Comparison of ENCODE assay signal across 8 cellular contexts in genomic region chr7:33895025-33895804, GRCh38. TPM values are rescaled to one million over a fixed set of nuclear protein-coding genes. Genes with fewer than 3 reads are reported as not detected.
A peak's percentile ranks its signal among the peaks of the same experiment; 100 is the strongest.
DNase-seq lines count a peak whose midpoint lies in the region; ATAC-seq, FAIRE-seq and TF ChIP-seq lines count a peak whose summit lies in the region.

No MANE protein-coding gene starts in this region.

- TF ChIP-seq CTCF in HepG2 (CRISPR knock-in tag; IDR thresholded peaks at IDR 0.05): peak; percentile 89

- peaks cover 2 to 42% of the 10 kb centered on the region in 2 experiments; a peak in 2 of 5 replicates for H3K27me3 ChIP-seq in HepG2 (ENCODE audit: control insufficient read depth in 1 of 2, insufficient read depth in 2 of 2, low read length in 2 of 2)

- no peak for TF ChIP-seq POLR2A in HepG2 (IDR thresholded peaks at IDR 0.05; ENCODE audit: insufficient read depth in 1 of 2, low read depth in 2 of 2, low read length in 2 of 2)

- H3K4me3 Mint-ChIP-seq in central memory CD8-positive, alpha-beta T cell: no peak overlapping the region

- H2AFZ ChIP-seq in HepG2 (ENCODE audit: low read length): no peak overlapping the region

- in situ Hi-C loops in HepG2 (cut with HindIII; ENCODE audit: extremely low pct_ligation_motif_present, low pct_unique_long_range_greater_than_20kb): no loop called here

- peaks cover 8% of the 10 kb centered on the region for H3K4me1 Mint-ChIP-seq in central memory CD8-positive, alpha-beta T cell

- DNase-seq in AML-193 (lab: John Stamatoyannopoulos, UW): peak; percentile 29 to 42
- DNase-seq in NCI-H345 treated with DMSO at 0.1 percent for 48 hours (lab: John Stamatoyannopoulos, UW; ENCODE audit: unreplicated experiment): peak; percentile 71
- DNase-seq in activated CD4-positive, alpha-beta T cell treated with anti-CD3 and anti-CD28 coated beads for 24 hours (ENCODE audit: low read depth in 2 of 2): peak; percentile 36 to 73
- peak; percentile 50 to 53 for DNase-seq in central memory CD8-positive, alpha-beta T cell (ENCODE audit: low spot score in 2 of 2)
- peak; percentile 41 for DNase-seq in HepG2 (ENCODE audit: low spot score)
- DNase-seq in stimulated activated CD4-positive, alpha-beta T cell treated with anti-CD3 and anti-CD28 coated beads, Interleukin-4, amount 100 ng/mL, for 4 hours: peak; percentile 50 to 68

- H3K4me1 ChIP-seq in HepG2 (ENCODE audit: insufficient read depth, low read length): no peaks in the 10 kb centered on the region

- BruUV-seq in HepG2 (replicated peaks; lab: Mats Ljungman, UMichigan): no TSS peak

- H3K27ac Mint-ChIP-seq in central memory CD8-positive, alpha-beta T cell (ENCODE audit: low read depth): no peak overlapping the region

- H3K9me3 ChIP-seq in HepG2 (ENCODE audit: low read length): no peaks in the 10 kb centered on the region

- CTCF ChIA-PET in HepG2 (lab: Yijun Ruan, JAX; ENCODE audit: low intra/inter-chr PET ratio, low total read pairs): interaction anchor here (0.6 to 1.8 kb wide), 3 partner anchors 137 to 652 kb away, joined by 3 to 5 read pairs (median 5); no protein-coding TSS in a partner anchor

- 37% methylated on average over 9 of the region's 17 CpGs for WGBS in HepG2 (ENCODE audit: low lambda C conversion rate)

- no peak overlapping the region for H3K27ac ChIP-seq in HepG2 (ENCODE audit: extremely low read length, insufficient read depth, low read length)

- H3K27me3 Mint-ChIP-seq in central memory CD8-positive, alpha-beta T cell: peaks cover 60% of the 10 kb centered on the region

- TF ChIP-seq RAD21 in HepG2 (CRISPR knock-in tag; IDR thresholded peaks at IDR 0.05): no peak

- no peak overlapping the region for H3K4me2 ChIP-seq in HepG2 (ENCODE audit: low read depth, low read length)

- no peak for TF ChIP-seq EP300 in HepG2 (IDR thresholded peaks at IDR 0.05; ENCODE audit: low read depth in 2 of 2, low read length in 2 of 2)
- no peak for TF ChIP-seq EP300 in HepG2 (CRISPR knock-in tag; IDR thresholded peaks at IDR 0.05; ENCODE audit: borderline replicate concordance)

- no peak overlapping the region for H3K9ac ChIP-seq in HepG2 (ENCODE audit: insufficient read depth, low read depth, low read length)

- FAIRE-seq in HepG2 (lab: Jason Lieb, UNC): no peak

- H3K9me3 Mint-ChIP-seq in central memory CD8-positive, alpha-beta T cell: no peaks in the 10 kb centered on the region

- POLR2A ChIA-PET in HepG2 (lab: Yijun Ruan, JAX): no interaction called here

- H3K4me3 ChIP-seq in HepG2 (replicated peaks in 1 of 3; ENCODE audit: insufficient read depth in 1 of 3, low read depth in 2 of 3, low read length in 3 of 3): no peak overlapping the region

- no peaks in the 10 kb centered on the region for H3K79me2 ChIP-seq in HepG2 (ENCODE audit: insufficient read depth, low read length)

- no peaks in the 10 kb centered on the region for H4K20me1 ChIP-seq in HepG2 (ENCODE audit: insufficient read depth, low read length)

- H3K36me3 Mint-ChIP-seq in central memory CD8-positive, alpha-beta T cell (ENCODE audit: insufficient read depth): peaks cover 2% of the 10 kb centered on the region

- intact Hi-C loops in HepG2 (cut with micrococcal nuclease; ENCODE audit: unreplicated experiment): loop anchor here (2.0 kb wide), 1 partner anchor 138 kb away; no protein-coding TSS in a partner anchor

- peak; percentile 95 for ATAC-seq in GM19025 (IDR thresholded peaks at IDR 0.05; ENCODE audit: low read depth, unreplicated experiment)
- peak; percentile 99 for ATAC-seq in HG03139 (IDR thresholded peaks at IDR 0.05; ENCODE audit: unreplicated experiment)
- ATAC-seq in central memory CD8-positive, alpha-beta T cell (replicated peaks; ENCODE audit: extremely low read depth, poor library complexity, severe bottlenecking): peak; percentile 76
- ATAC-seq in HepG2: peak; percentile 99

- no peaks in the 10 kb centered on the region for H3K36me3 ChIP-seq in HepG2 (replicated peaks in 1 of 2; ENCODE audit: control insufficient read depth in 1 of 2, insufficient read depth in 2 of 2, low read length in 2 of 2)

TF ChIP-seq in HepG2, 621 proteins besides CTCF, POLR2A, EP300 and RAD21 (continues in another document):
- TF ChIP-seq XRCC5 (optimal IDR thresholded peaks at IDR 0.05; ENCODE audit: low read length) (peak; percentile 83), ATM (IDR thresholded peaks at IDR 0.05; ENCODE audit: borderline replicate concordance) (no peak), ZFP91 (CRISPR knock-in tag; IDR thresholded peaks at IDR 0.05; ENCODE audit: borderline replicate concordance) (peak; percentile 31; the same call in 1 of the 2 replicates), JDP2 (CRISPR knock-in tag; IDR thresholded peaks at IDR 0.05; ENCODE audit: borderline replicate concordance) (no peak), ZNF333 (CRISPR knock-in tag; IDR thresholded peaks at IDR 0.05; ENCODE audit: borderline replicate concordance) (no peak), ZNF891 (CRISPR knock-in tag; IDR thresholded peaks at IDR 0.05) (peak; percentile 43; the same call in 1 of the 2 replicates), MAX (IDR thresholded peaks at IDR 0.05) (peak; percentile 52; the same call in 1 of the 2 replicates), ZNF687 (CRISPR knock-in tag; IDR thresholded peaks at IDR 0.05) (peak; percentile 33; the same call in 1 of the 2 replicates), RARG (CRISPR knock-in tag; IDR thresholded peaks at IDR 0.05; ENCODE audit: low read depth) (no peak), NPAS2 (CRISPR knock-in tag; IDR thresholded peaks at IDR 0.05; ENCODE audit: borderline replicate concordance) (no peak)

RNA-seq across cellular contexts. Expression of gene BMPER, which starts 10.1 kb away (rescaled TPM):
- total RNA-seq in HepG2 (2016; rRNA removed; fragmentation: Illumina TruSeq; extraction: Trizol): not detected in 2 replicates
- not detected in 2 replicates for total RNA-seq in HepG2 (2016; cell fraction: cytosol; rRNA removed; fragmentation: Illumina TruSeq; extraction: Trizol; ENCODE audit: low read depth)
- not detected in 2 replicates for total RNA-seq in HepG2 (2016; cell fraction: insoluble cytoplasmic fraction; rRNA removed; fragmentation: Illumina TruSeq; extraction: Trizol)
- total RNA-seq in HepG2 (2016; cell fraction: membrane; rRNA removed; fragmentation: Illumina TruSeq; extraction: Trizol): not detected in 2 replicates
- not detected in 2 replicates for total RNA-seq in HepG2 (2016; cell fraction: nucleus; rRNA removed; fragmentation: Illumina TruSeq; extraction: Trizol)
- polyA plus RNA-seq in HepG2 (2011; rRNA removed): not detected in 2 replicates
- 0.01 TPM in 1 of 2 replicates, not detected in the other for polyA plus RNA-seq in HepG2 (2011; cell fraction: cytosol; rRNA removed)
- 0.24 and 0.45 TPM in 2 replicates for polyA plus RNA-seq in HepG2 (2011; cell fraction: nucleus; rRNA removed)
- 0.07 and 0.12 TPM in 2 replicates for polyA plus RNA-seq in HepG2 (2012)
- polyA plus RNA-seq in HepG2 (2016; cell fraction: cytosol; fragmentation: Illumina TruSeq; extraction: Trizol; ENCODE audit: low read depth): not detected in 2 replicates
- not detected in 2 replicates for polyA plus RNA-seq in HepG2 (2016; cell fraction: insoluble cytoplasmic fraction; fragmentation: Illumina TruSeq; extraction: Trizol; ENCODE audit: low read depth)
- not detected in 2 replicates for polyA plus RNA-seq in HepG2 (2016; cell fraction: membrane; fragmentation: Illumina TruSeq; extraction: Trizol; ENCODE audit: low read depth)
- not detected in 2 replicates for polyA plus RNA-seq in HepG2 (2016; cell fraction: nucleus; fragmentation: Illumina TruSeq; extraction: Trizol; ENCODE audit: insufficient read depth, low read depth)
- polyA minus RNA-seq in HepG2 (2011; rRNA and poly(A)+ RNA removed; ENCODE audit: low replicate concordance): 0.16 TPM in 1 of 2 replicates, not detected in the other
- polyA minus RNA-seq in HepG2 (2011; cell fraction: cytosol; rRNA and poly(A)+ RNA removed): not detected in 2 replicates
- polyA minus RNA-seq in HepG2 (2011; cell fraction: nucleus; rRNA and poly(A)+ RNA removed): 0.26 and 0.62 TPM in 2 replicates
